Comparison of ENCODE assay signal across 8 cellular contexts in the genomic region with DNA sequence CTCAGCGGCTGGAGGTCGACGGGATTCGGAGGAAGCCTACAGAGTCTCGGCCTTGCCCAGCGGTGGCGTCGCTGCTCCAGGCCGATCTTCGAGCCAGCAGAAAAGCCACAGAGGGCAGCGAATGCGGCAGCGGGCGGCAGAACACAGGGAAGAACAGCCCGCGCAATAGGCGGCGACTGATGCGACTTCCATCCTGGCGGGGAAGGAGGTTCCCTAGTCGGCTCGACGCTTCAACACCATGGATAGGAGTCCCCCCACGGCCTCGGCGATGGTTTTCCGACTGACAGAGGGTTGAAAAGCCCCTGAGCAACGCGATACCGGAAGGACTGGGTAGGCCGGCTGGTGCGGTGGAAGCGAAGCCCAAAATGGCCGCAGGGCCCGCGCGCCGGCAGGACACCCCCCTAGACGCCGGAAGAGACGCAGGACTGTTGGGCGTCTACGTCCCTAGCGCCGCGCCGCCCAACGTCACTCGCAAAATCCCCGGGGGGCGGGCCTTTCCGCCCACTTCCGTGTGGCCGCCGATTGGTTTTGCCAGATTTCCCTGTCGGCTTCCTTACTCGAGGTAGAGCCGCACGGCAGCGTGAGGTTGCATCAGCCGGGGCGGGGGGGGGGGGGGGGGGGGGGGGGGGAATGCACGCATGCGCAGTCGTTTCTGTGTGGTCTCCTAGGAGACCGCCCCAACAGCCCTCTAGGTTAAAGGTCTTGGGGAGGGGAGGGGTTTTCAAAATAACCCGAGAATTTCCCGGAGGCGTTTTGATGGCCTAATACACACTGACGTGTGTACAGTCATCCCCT. TPM values are rescaled to one million over a fixed set of nuclear protein-coding genes. Genes with fewer than 3 reads are reported as not detected.
DNase-seq lines count a peak whose midpoint lies in the region; ATAC-seq, FAIRE-seq and TF ChIP-seq lines count a peak whose summit lies in the region.

A gene (minus strand): TSS at position 367 of the 795 bp plus-strand sequence. CDS start 406 bp downstream, outside the sequence.

- FAIRE-seq in bronchial epithelial cell (lab: Jason Lieb, UNC), result no peak

- ATAC-seq in GM18873 (IDR thresholded peaks at IDR 0.05; ENCODE audit: low FRiP score, unreplicated experiment) (peak; percentile 80), HG03139 (IDR thresholded peaks at IDR 0.05; ENCODE audit: unreplicated experiment) (peak; percentile 87)

- H3K27me3 ChIP-seq in bronchial epithelial cell (ENCODE audit: control insufficient read depth, insufficient read depth, low read length), result no peaks in the 10 kb centered on the region
- no peaks in the 10 kb centered on the region for H3K27me3 ChIP-seq in smooth muscle cell (ENCODE audit: low read depth)

- peak within 1 kb of the TSS; percentile 61 for H2AFZ ChIP-seq in smooth muscle cell (ENCODE audit: low read depth)

- H3K36me3 ChIP-seq in bronchial epithelial cell (ENCODE audit: control insufficient read depth, insufficient read depth, low read length), result peaks cover 6% of the 10 kb centered on the region
- no peaks in the 10 kb centered on the region for H3K36me3 ChIP-seq in smooth muscle cell (ENCODE audit: low read depth)

- H4K20me1 ChIP-seq in smooth muscle cell (ENCODE audit: low read depth), result peaks cover 47% of the 10 kb centered on the region

- peaks cover 8% of the 10 kb centered on the region for H3F3A ChIP-seq in smooth muscle cell (ENCODE audit: low read depth)

- in situ Hi-C loops in ACHN (cut with HindIII; ENCODE audit: low pct_ligation_motif_present, low pct_unique_long_range_greater_than_20kb, low sequenced_read_pairs), result no loop called here

- H3K4me2 ChIP-seq in smooth muscle cell, result peak within 1 kb of the TSS; percentile 93

- TF ChIP-seq CTCF in WI38 (IDR thresholded peaks at IDR 0.05; ENCODE audit: low read depth, low read length), result no peak
- no peak for TF ChIP-seq CTCF in bronchial epithelial cell (IDR thresholded peaks at IDR 0.05; ENCODE audit: insufficient read depth, low read length, severe bottlenecking)
- TF ChIP-seq CTCF in smooth muscle cell (IDR thresholded peaks at IDR 0.05; ENCODE audit: borderline replicate concordance, insufficient read depth, poor library complexity, severe bottlenecking), result no peak

- DNase-seq in ACHN, result peak; percentile 99
- DNase-seq in NCI-H2227 treated with DMSO at 0.1 percent for 48 hours (lab: John Stamatoyannopoulos, UW), result peak; percentile 98
- DNase-seq in bronchial epithelial cell (ENCODE audit: low read depth), result peak; percentile 93
- peak; percentile 95 for DNase-seq in iPS-NIHi11 (ENCODE audit: low spot score)
- peak; percentile 97 for DNase-seq in smooth muscle cell (lab: John Stamatoyannopoulos, UW; ENCODE audit: unreplicated experiment)

- WGBS in smooth muscle cell (ENCODE audit: low lambda C conversion rate), result under 1% methylated on average over 69 of the region's 70 CpGs

- peaks cover 5% of the 10 kb centered on the region for H3K4me1 ChIP-seq in smooth muscle cell (ENCODE audit: low read depth)

- H3K4me3 ChIP-seq in WI38 (ENCODE audit: low read depth, low read length) (peak within 1 kb of the TSS; percentile 99), bronchial epithelial cell (ENCODE audit: low read depth, low read length) (peak within 1 kb of the TSS; percentile 99), smooth muscle cell (peak within 1 kb of the TSS; percentile 91)

- peaks cover 49% of the 10 kb centered on the region for H3K79me2 ChIP-seq in smooth muscle cell (ENCODE audit: low read depth)

- peak within 1 kb of the TSS; percentile 100 for H3K9ac ChIP-seq in smooth muscle cell (ENCODE audit: low read depth)

- H3K9me3 ChIP-seq in smooth muscle cell (replicated peaks; ENCODE audit: low read depth), result no peaks in the 10 kb centered on the region

- H3K27ac ChIP-seq in smooth muscle cell (ENCODE audit: low read depth), result peak within 1 kb of the TSS; percentile 100

RNA-seq across cellular contexts. Expression of the gene that starts here (rescaled TPM):
- total RNA-seq in bronchial epithelial cell (23.4 and 33.2 TPM in 2 replicates), smooth muscle cell (68.1 and 74.8 TPM in 2 replicates)
- 24.1 and 25.0 TPM in 2 replicates for polyA plus RNA-seq in smooth muscle cell

Comparison
In these comparisons a context has a peak if more than half of its experiments do, and no peak if none do; other contexts are left out.
1. Peak in every context shown above with its lines: DNase-seq, ATAC-seq, H3K4me3 ChIP-seq and H3K27ac ChIP-seq.